ENCODE assay signal across 1 cellular context in the genomic region with DNA sequence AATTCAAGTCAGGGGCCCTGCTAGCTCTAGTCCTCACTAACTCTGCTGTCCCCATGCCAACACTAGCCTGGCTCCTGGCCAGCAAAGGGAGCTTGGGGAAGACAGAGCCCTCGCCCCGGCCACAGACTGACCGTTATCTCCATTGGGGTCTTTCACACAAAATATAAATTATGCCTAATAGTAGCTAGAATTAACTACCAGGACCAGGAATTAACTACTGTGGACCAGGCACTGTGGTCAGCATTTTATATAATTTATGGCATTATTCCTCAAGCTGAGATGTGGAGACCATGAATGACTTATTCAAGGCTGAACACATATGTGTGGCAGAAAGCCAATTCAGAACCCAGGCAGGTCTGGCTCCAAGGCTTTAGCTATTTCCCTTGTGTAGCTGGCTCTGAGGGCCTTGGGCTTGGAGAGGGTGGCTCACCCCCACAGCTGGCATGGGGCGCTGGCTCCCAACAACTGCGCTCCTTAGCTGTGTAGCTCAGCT.
TF ChIP-seq lines count a peak whose summit lies in the region.

No MANE protein-coding gene starts in this region.

TF ChIP-seq in H1, 55 proteins besides CTCF, POLR2A, EP300 and RAD21:
- TF ChIP-seq SP2 (IDR thresholded peaks at IDR 0.05; ENCODE audit: low read length) (no peak), ATF2 (IDR thresholded peaks at IDR 0.05; ENCODE audit: low read length) (no peak), RFX5 (IDR thresholded peaks at IDR 0.05; ENCODE audit: borderline replicate concordance, low read depth, low read length) (no peak), RNF2 (IDR thresholded peaks at IDR 0.05; ENCODE audit: borderline replicate concordance, low read depth, low read length, missing control alignments, poor library complexity, severe bottlenecking) (no peak), GTF2F1 (IDR thresholded peaks at IDR 0.05; ENCODE audit: borderline replicate concordance, low read depth, low read length) (no peak), POU5F1 (IDR thresholded peaks at IDR 0.05; ENCODE audit: low read depth, low read length) (no peak), JUND (IDR thresholded peaks at IDR 0.05; ENCODE audit: low read length) (no peak), GABPA (IDR thresholded peaks at IDR 0.05; ENCODE audit: borderline replicate concordance, insufficient read depth, low read length) (no peak), HDAC2 (IDR thresholded peaks at IDR 0.05; ENCODE audit: borderline replicate concordance in 1 of 2, low read depth in 2 of 2, low read length in 2 of 2) (no peak)
TF ChIP-seq in H1: peak in this region for 0.
